8 cellular contexts compared by ENCODE assay signal in the genomic region with DNA sequence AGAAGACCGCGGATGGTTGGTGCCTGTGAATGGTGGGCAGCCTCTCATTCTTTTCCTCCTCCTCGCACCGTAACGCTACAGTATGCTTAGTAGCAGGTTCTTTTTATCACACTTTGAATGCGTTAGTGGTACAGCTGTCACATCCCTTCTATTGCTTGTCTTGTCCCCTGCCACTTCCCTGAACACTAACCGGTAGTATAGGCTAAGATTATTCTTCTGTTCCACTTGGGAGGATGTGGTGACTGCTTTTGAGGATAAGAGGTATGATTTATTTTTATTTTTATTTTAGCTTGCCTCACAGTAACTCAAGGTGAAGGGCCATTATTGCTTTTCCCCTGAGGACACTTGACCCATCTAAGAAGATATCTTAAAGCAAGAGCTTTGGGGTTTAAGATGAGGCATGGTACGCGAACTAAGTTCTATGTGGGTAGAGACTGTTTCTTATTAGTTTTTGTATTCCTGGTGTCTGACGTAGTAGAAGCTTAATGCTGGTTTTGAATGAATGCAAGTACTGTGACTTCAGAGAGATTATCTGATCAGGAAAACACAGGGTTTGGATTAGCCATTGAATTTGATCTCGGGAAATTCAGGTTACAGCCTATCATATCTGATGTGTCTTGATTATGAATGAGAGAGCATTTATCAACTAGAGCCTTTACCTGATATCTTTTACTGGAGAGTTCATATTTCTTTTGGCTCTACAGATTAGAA. TPM values are rescaled to one million over a fixed set of nuclear protein-coding genes. Genes with fewer than 3 reads are reported as not detected.
DNase-seq lines count a peak whose midpoint lies in the region; ATAC-seq and TF ChIP-seq lines count a peak whose summit lies in the region.

No MANE protein-coding gene starts in this region.

- CTCF ChIA-PET in T-cell (lab: Charles Lee): interaction anchor here in 1 of 2 donors (1.4 kb wide), 1 partner anchor 61 kb away, joined by 4 read pairs; no protein-coding TSS in a partner anchor

- H3K9me3 Mint-ChIP-seq in T-cell: no peaks in the 10 kb centered on the region

- ATAC-seq in T-cell (replicated peaks in 1 of 4): peak; percentile 5 to 29 (median 18)
- ATAC-seq in psoas muscle: no peak

- peak overlapping the region; percentile 87 to 93 (median 92) for H3K4me3 Mint-ChIP-seq in T-cell

- H3K36me3 Mint-ChIP-seq in T-cell: no peaks in the 10 kb centered on the region

- peak overlapping the region; percentile 95 for H3K27ac ChIP-seq in psoas muscle

- peaks cover 13 to 33% (median 28%) of the 10 kb centered on the region in 3 donors for H3K4me1 Mint-ChIP-seq in T-cell

- H3K4me1 ChIP-seq in psoas muscle: peaks cover 24% of the 10 kb centered on the region

- H3K36me3 ChIP-seq in psoas muscle (ENCODE audit: insufficient read depth in 1 of 2, low read depth in 1 of 2): no peaks in the 10 kb centered on the region

- H3K27ac Mint-ChIP-seq in T-cell: peak overlapping the region in 1 of 2 donors; percentile 73

- POLR2A ChIA-PET in T-cell (lab: Charles Lee): no interaction called here

- H3K27me3 Mint-ChIP-seq in T-cell: peaks cover 0 to 3% of the 10 kb centered on the region in 2 donors

- H3K4me3 ChIP-seq in fibroblast of pulmonary artery (replicated peaks; ENCODE audit: low read depth, low read length) (peak overlapping the region; percentile 90), psoas muscle (peak overlapping the region; percentile 80)

- no peaks in the 10 kb centered on the region for H3K9me3 ChIP-seq in psoas muscle

- no peaks in the 10 kb centered on the region for H3K27me3 ChIP-seq in psoas muscle (ENCODE audit: insufficient read depth in 3 of 3, low read length in 2 of 3)

- WGBS in psoas muscle, 3 donors: 11 to 21% (median 14%) methylated on average over 11 of the region's 11 CpGs

- TF ChIP-seq CTCF in fibroblast of pulmonary artery (IDR thresholded peaks at IDR 0.05; ENCODE audit: low read length, missing control alignments) (no peak), psoas muscle (IDR thresholded peaks at IDR 0.05) (no peak)

- intact Hi-C loops in psoas muscle (cut with DNase I): loop anchor here (1.0 to 5.0 kb wide), 3 partner anchors 45 to 70 kb away; a partner anchor contains a TSS

- DNase-seq in NCI-H345 treated with DMSO at 0.1 percent for 48 hours (lab: John Stamatoyannopoulos, UW; ENCODE audit: unreplicated experiment) (peak; percentile 8), NCI-H345 (lab: John Stamatoyannopoulos, UW) (no peak), T-cell (peak in 3 of 34 experiments; percentile 1 to 7 (median 5)), fibroblast of pulmonary artery (ENCODE audit: low read depth) (no peak), psoas muscle (no peak), NCI-H510A (lab: John Stamatoyannopoulos, UW) (no peak), NCI-H1436 treated with DMSO at 0.1 percent for 48 hours (lab: John Stamatoyannopoulos, UW) (no peak), H4 (ENCODE audit: low spot score) (no peak)

RNA-seq across cellular contexts. Expression of a gene that starts 1.0 kb away (rescaled TPM):
- total RNA-seq in T-cell (1 to 10 TPM in 1 of 5 donors, under 1 TPM in 4; 0.45 to 1.2 (median 0.72) TPM), psoas muscle (10 to 100 TPM; 10.5 to 12.9 (median 11.5) TPM)
- 1 to 10 TPM; 7.0 to 8.1 (median 7.8) TPM for polyA plus RNA-seq in psoas muscle
- total RNA-seq in H4 (2014; rRNA removed; shearing (Covaris generic)): 7.4 and 7.8 TPM in 2 replicates

RNA-seq across cellular contexts. Expression of a gene that starts 47.1 kb away (rescaled TPM):
- 10 to 100 TPM in 1 of 5 donors, 1 to 10 TPM in 4; 4.7 to 12.7 (median 8.9) TPM for total RNA-seq in T-cell
- total RNA-seq in psoas muscle: 10 to 100 TPM in 3 of 4 donors, 1 to 10 TPM in 1; 10.0 to 17.1 (median 15.1) TPM
- polyA plus RNA-seq in psoas muscle: 10 to 100 TPM in 2 of 3 donors, 1 to 10 TPM in 1; 9.1 to 27.6 (median 17.0) TPM
- total RNA-seq in H4 (2014; rRNA removed; shearing (Covaris generic)): 7.5 and 9.7 TPM in 2 replicates

RNA-seq across cellular contexts. Expression of a gene that starts 59.8 kb away (rescaled TPM):
- 10 to 100 TPM; 35.8 to 58.2 (median 53.7) TPM for total RNA-seq in T-cell
- 100 to 1,000 TPM in 3 of 4 donors, 10 to 100 TPM in 1; 98.6 to 138 (median 121) TPM for total RNA-seq in psoas muscle
- 100 to 1,000 TPM; 141 to 228 (median 173) TPM for polyA plus RNA-seq in psoas muscle
- total RNA-seq in H4 (2014; rRNA removed; shearing (Covaris generic)): 131 and 198 TPM in 2 replicates

Comparison
In these comparisons a context has a peak if more than half of its experiments do, and no peak if none do; other contexts are left out.
1. ATAC-seq: peak in T-cell (4 of 4); none in psoas muscle (0 of 4).